ENCODE assay signal across 8 cellular contexts in genomic region chr9:34957492-34958410, GRCh38. TPM values are rescaled to one million over a fixed set of nuclear protein-coding genes. Genes with fewer than 3 reads are reported as not detected.
DNase-seq lines count a peak whose midpoint lies in the region; ATAC-seq and TF ChIP-seq lines count a peak whose summit lies in the region.

Gene PHF24 (plus strand): TSS chr9:34958285. CDS start chr9:34971299, 13,014 bp downstream.

- H3K9me3 Mint-ChIP-seq in activated naive CD4-positive, alpha-beta T cell treated with anti-CD3 and anti-CD28 coated beads for 36 hours = no peaks in the 10 kb centered on the region

- H3K27ac ChIP-seq in BLaER1 = no peak within 1 kb of the TSS
- no peak within 1 kb of the TSS for H3K27ac ChIP-seq in HUES48 (ENCODE audit: low read depth, low read length)
- H3K27ac ChIP-seq in right cardiac atrium (ENCODE audit: low read length) = no peak within 1 kb of the TSS
- H3K27ac ChIP-seq in sigmoid colon = no peak within 1 kb of the TSS

- peaks cover 4% of the 10 kb centered on the region; the same call in 1 of the 2 replicates for H3K4me1 ChIP-seq in BLaER1
- peaks cover 9% of the 10 kb centered on the region; the same call in 1 of the 2 replicates for H3K4me1 ChIP-seq in HUES48 (ENCODE audit: control insufficient read depth, insufficient read depth, low read length)
- no peaks in the 10 kb centered on the region for H3K4me1 ChIP-seq in right cardiac atrium (ENCODE audit: control insufficient read depth, insufficient read depth, low read length)
- peaks cover 0 to 15% (median 11%) of the 10 kb centered on the region in 4 donors for H3K4me1 ChIP-seq in sigmoid colon

- WGBS in right cardiac atrium = 2% methylated on average over 115 of the region's 116 CpGs
- 1% methylated on average over 116 of the region's 116 CpGs for WGBS in sigmoid colon, 2 donors

- peaks cover 44% of the 10 kb centered on the region for H3K27me3 Mint-ChIP-seq in activated naive CD4-positive, alpha-beta T cell treated with anti-CD3 and anti-CD28 coated beads for 36 hours (ENCODE audit: low read depth)

- H3K4me1 Mint-ChIP-seq in activated naive CD4-positive, alpha-beta T cell treated with anti-CD3 and anti-CD28 coated beads for 36 hours (ENCODE audit: low read depth) = peaks cover 23% of the 10 kb centered on the region

- no peak for TF ChIP-seq EP300 in sigmoid colon (IDR thresholded peaks at IDR 0.05)

- H3K9me3 ChIP-seq in BLaER1 (no peaks in the 10 kb centered on the region), HUES48 (ENCODE audit: control insufficient read depth, insufficient read depth, low read length) (no peaks in the 10 kb centered on the region), right cardiac atrium (ENCODE audit: control insufficient read depth, low read length) (no peaks in the 10 kb centered on the region), sigmoid colon (no peaks in the 10 kb centered on the region)

- no peak within 1 kb of the TSS for H3K27ac Mint-ChIP-seq in activated naive CD4-positive, alpha-beta T cell treated with anti-CD3 and anti-CD28 coated beads for 36 hours

- H3K9ac ChIP-seq in BLaER1 = peak within 1 kb of the TSS; percentile 48
- H3K9ac ChIP-seq in HUES48 (ENCODE audit: low read depth, low read length) = no peak within 1 kb of the TSS

- no peaks in the 10 kb centered on the region for H3K36me3 Mint-ChIP-seq in activated naive CD4-positive, alpha-beta T cell treated with anti-CD3 and anti-CD28 coated beads for 36 hours (ENCODE audit: low read depth)

- peak within 1 kb of the TSS; percentile 34 for H3K4me3 Mint-ChIP-seq in activated naive CD4-positive, alpha-beta T cell treated with anti-CD3 and anti-CD28 coated beads for 36 hours

- DNase-seq in activated naive CD4-positive, alpha-beta T cell treated with anti-CD3 and anti-CD28 coated beads for 36 hours = peak; percentile 17
- DNase-seq in right cardiac atrium (peak in 2 of 3 donors; percentile 60 to 65), sigmoid colon (no peak), NCI-H2196 (lab: John Stamatoyannopoulos, UW; ENCODE audit: unreplicated experiment) (no peak)

- CTCF ChIA-PET in activated naive CD4-positive, alpha-beta T cell treated with anti-CD3 and anti-CD28 coated beads for 36 hours (lab: Charles Lee) = no interaction called here

- H3K4me2 ChIP-seq in BLaER1 = peak within 1 kb of the TSS; percentile 93

- H4K20me1 ChIP-seq in BLaER1 = 0 out of 2 replicates have a peak, but pooled peaks cover 5% of the 10 kb centered on the region

- H3K36me3 ChIP-seq in BLaER1 (no peaks in the 10 kb centered on the region), HUES48 (ENCODE audit: control insufficient read depth, insufficient read depth, low read length) (no peaks in the 10 kb centered on the region), sigmoid colon (no peaks in the 10 kb centered on the region)

- H3K4me3 ChIP-seq in BLaER1 (peak within 1 kb of the TSS; percentile 74), HUES48 (ENCODE audit: low read depth, low read length) (peak within 1 kb of the TSS; percentile 61), right cardiac atrium (ENCODE audit: low read length) (peak within 1 kb of the TSS; percentile 81), sigmoid colon (peak within 1 kb of the TSS in 3 of 4 donors; percentile 43 to 58 (median 57))

- TF ChIP-seq POLR2A in sigmoid colon (IDR thresholded peaks at IDR 0.05) = no peak

- H3K27me3 ChIP-seq in BLaER1 (peaks cover 39% of the 10 kb centered on the region), HUES48 (ENCODE audit: control insufficient read depth, insufficient read depth, low read length) (peaks cover 58% of the 10 kb centered on the region), right cardiac atrium (ENCODE audit: control insufficient read depth, insufficient read depth) (no peaks in the 10 kb centered on the region), sigmoid colon (peaks cover 12 to 31% (median 20%) of the 10 kb centered on the region in 3 donors)

- TF ChIP-seq CTCF in sigmoid colon (IDR thresholded peaks at IDR 0.05) = no peak

- ATAC-seq in right cardiac atrium = peak; percentile 67 to 78
- no peak for ATAC-seq in HG02610 (IDR thresholded peaks at IDR 0.05; ENCODE audit: unreplicated experiment)
- ATAC-seq in HG03521 (IDR thresholded peaks at IDR 0.05; ENCODE audit: unreplicated experiment) = no peak

- intact Hi-C loops in activated naive CD4-positive, alpha-beta T cell treated with anti-CD3 and anti-CD28 coated beads for 36 hours (cut with micrococcal nuclease) = no loop called here
- intact Hi-C loops in right cardiac atrium (cut with DNase I) (no loop called here), sigmoid colon (cut with DNase I) (no loop called here)

RNA-seq across cellular contexts. Expression of gene PHF24, which starts in this region (rescaled TPM):
- total RNA-seq in activated naive CD4-positive, alpha-beta T cell treated with anti-CD3 and anti-CD28 coated beads for 36 hours = not detected
- total RNA-seq in right cardiac atrium = 1 to 10 TPM in 1 of 4 donors, under 1 TPM in 3; 0.03 to 1.3 (median 0.28) TPM
- 0.07 TPM for polyA plus RNA-seq in right cardiac atrium
- 1 to 10 TPM in 2 of 4 donors, under 1 TPM in 2; 0.66 to 2.2 (median 0.87) TPM for total RNA-seq in sigmoid colon
- polyA plus RNA-seq in sigmoid colon = under 1 TPM in 2 of 3 donors, not detected in 1; under 0.01 to 0.60 TPM

Comparison
In these comparisons a context has a peak if more than half of its experiments do, and no peak if none do; other contexts are left out.
1. Peak in DNase-seq in activated naive CD4-positive, alpha-beta T cell treated with anti-CD3 and anti-CD28 coated beads for 36 hours; RNA of the gene not detected or under 1 TPM.
2. DNase-seq: peak in right cardiac atrium (2 of 3); none in sigmoid colon (single experiment) and NCI-H2196 (single experiment).
3. ATAC-seq: peak in right cardiac atrium (2 of 2); none in HG02610 (single experiment) and HG03521 (single experiment).
4. Peak in every context shown above with its lines, with median percentiles within 50 percentile points of each other: H3K4me3 ChIP-seq.